Comparison of ENCODE assay signal across 34 cellular contexts in genomic region chr5:38378579-38378978, GRCh38.
"Had no signal": no experiment of that assay in that cellular context is flagged by ENCODE, and none has a peak within 500 bp of the region (broad histone marks: within the 10 kb centered on the region; RNA-seq: fewer than 3 reads in every experiment).

No MANE protein-coding gene starts in this region.

- H3K4me1 ChIP-seq: ascending aorta had no signal

- H3K27ac ChIP-seq: ascending aorta, cardiac muscle cell, PC-9, RWPE1, VCaP had no signal

- H3K9me3 Mint-ChIP-seq: activated CD4-positive, alpha-beta T cell treated with anti-CD3 and anti-CD28 coated beads, Interleukin-2, amount 10 ng/mL, durations not matched to agents 7 days and 5 days; activated naive CD4-positive, alpha-beta T cell treated with anti-CD3 and anti-CD28 coated beads, Interleukin-2, amount 50 U/mL, for 24 hours; activated naive CD8-positive, alpha-beta T cell treated with anti-CD3 and anti-CD28 coated beads, Interleukin-2, amount 10 ng/mL, durations not matched to agents 7 days and 5 days; activated T-cell treated with anti-CD3 and anti-CD28 coated beads, Interleukin-2, amount 50 U/mL, for 24 hours; activated T-helper 2 cell treated with anti-CD3 and anti-CD28 coated beads, Interferon-gamma antibody, Interleukin-2, Interleukin-4, amounts not matched to agents 10 μg/mL and 5 μg/mL and 100 μg/mL, durations not matched to agents 14 hours and 24 hours and 36 hours; central memory CD8-positive, alpha-beta T cell had no signal

- H3K4me1 Mint-ChIP-seq: central memory CD8-positive, alpha-beta T cell had no signal

- H3K36me3 ChIP-seq: ascending aorta, cardiac muscle cell had no signal

- H2AFZ ChIP-seq: PC-9 had no signal

- H3K9me3 ChIP-seq: ascending aorta had no signal

- H3K36me3 Mint-ChIP-seq: activated naive CD4-positive, alpha-beta T cell treated with anti-CD3 and anti-CD28 coated beads, Interleukin-2, amount 50 U/mL, for 24 hours had no signal

- ATAC-seq: activated CD8-positive, alpha-beta T cell treated with anti-CD3 and anti-CD28 coated beads, Interleukin-2, amount 10 ng/mL, durations not matched to agents 7 days and 5 days; Right ventricle myocardium inferior; SK-N-SH treated with all-trans-retinoic acid at 6 μM for 48 hours had no signal

- H3K4me3 Mint-ChIP-seq: activated CD4-positive, alpha-beta T cell treated with anti-CD3 and anti-CD28 coated beads, Interleukin-2, amount 10 ng/mL, durations not matched to agents 7 days and 5 days; activated CD8-positive, alpha-beta T cell treated with anti-CD3 and anti-CD28 coated beads, Interleukin-2, amount 10 ng/mL, durations not matched to agents 7 days and 5 days; activated naive CD4-positive, alpha-beta T cell treated with anti-CD3 and anti-CD28 coated beads, Interleukin-2, amount 50 U/mL, for 24 hours; activated naive CD8-positive, alpha-beta T cell treated with anti-CD3 and anti-CD28 coated beads, Interleukin-2, amount 10 ng/mL, durations not matched to agents 7 days and 5 days; activated T-cell treated with anti-CD3 and anti-CD28 coated beads, Interleukin-2, amount 50 U/mL, for 24 hours; central memory CD8-positive, alpha-beta T cell had no signal

- DNase-seq: activated CD4-positive, alpha-beta T cell treated with anti-CD3 and anti-CD28 coated beads, Interleukin-2, amount 10 ng/mL, durations not matched to agents 7 days and 5 days; activated CD4-positive, alpha-beta T cell treated with anti-CD3 and anti-CD28 coated beads, Interleukin-2, amount 50 U/mL, for 48 hours; activated CD8-positive, alpha-beta T cell treated with anti-CD3 and anti-CD28 coated beads, Interleukin-2, amount 10 ng/mL, durations not matched to agents 7 days and 5 days; activated gamma-delta T cell; activated naive CD4-positive, alpha-beta T cell treated with Interleukin-2 at 50 U/mL for 16 hours; activated naive CD8-positive, alpha-beta T cell treated with anti-CD3 and anti-CD28 coated beads, Interleukin-2, amount 10 ng/mL, durations not matched to agents 7 days and 5 days; activated T-cell treated with anti-CD3 and anti-CD28 coated beads, Interleukin-2, amount 50 U/mL, for 24 hours; amygdala; MM.1S; MV-4-11; NCI-H1092; NCI-H1417 treated with DMSO at 0.1 percent for 48 hours; NCI-H187 treated with DMSO at 0.1 percent for 48 hours; NCI-H2081; NCI-H2227 treated with DMSO at 0.1 percent for 48 hours; NCI-H446; NCI-H510A treated with DMSO at 0.1 percent for 48 hours; NCI-H526 treated with DMSO at 0.1 percent for 48 hours; NCI-H774; SIG-M5; T-helper 1 cell; T-helper 2 cell; T-helper 9 cell had no signal

- H3K4me2 ChIP-seq: PC-9 had no signal

- H3K27ac Mint-ChIP-seq: activated CD4-positive, alpha-beta T cell treated with anti-CD3 and anti-CD28 coated beads, Interleukin-2, amount 10 ng/mL, durations not matched to agents 7 days and 5 days; activated CD8-positive, alpha-beta T cell treated with anti-CD3 and anti-CD28 coated beads, Interleukin-2, amount 10 ng/mL, durations not matched to agents 7 days and 5 days; activated naive CD4-positive, alpha-beta T cell treated with anti-CD3 and anti-CD28 coated beads, Interleukin-2, amount 50 U/mL, for 24 hours; activated naive CD8-positive, alpha-beta T cell treated with anti-CD3 and anti-CD28 coated beads, Interleukin-2, amount 10 ng/mL, durations not matched to agents 7 days and 5 days; activated T-cell treated with anti-CD3 and anti-CD28 coated beads, Interleukin-2, amount 50 U/mL, for 24 hours; activated T-helper 2 cell treated with anti-CD3 and anti-CD28 coated beads, Interferon-gamma antibody, Interleukin-2, Interleukin-4, amounts not matched to agents 10 μg/mL and 5 μg/mL and 100 μg/mL, durations not matched to agents 14 hours and 24 hours and 36 hours had no signal

- H3K4me3 ChIP-seq: ascending aorta, cardiac muscle cell, PC-9 had no signal

- FAIRE-seq: RCC 7860 had no signal

- H3K27me3 ChIP-seq: ascending aorta, cardiac muscle cell had no signal
